In genomic region chr7:901388-902154, GRCh38 we compare ENCODE assay signal across 8 cellular contexts. TPM values are rescaled to one million over a fixed set of nuclear protein-coding genes. Genes with fewer than 3 reads are reported as not detected.
A peak's percentile ranks its signal among the peaks of the same experiment; 100 is the strongest.
DNase-seq lines count a peak whose midpoint lies in the region; ATAC-seq and TF ChIP-seq lines count a peak whose summit lies in the region.

No MANE protein-coding gene starts in this region.

- H3K4me2 ChIP-seq in PC-9: peak overlapping the region; percentile 27; the same call in 1 of the 2 replicates

- H3F3A ChIP-seq in PC-9 (ENCODE audit: insufficient read depth, low read depth): peaks cover 9% of the 10 kb centered on the region; the same call in 1 of the 2 replicates

- CTCF ChIA-PET in PC-9 (lab: Charles Lee): interaction anchor here (0.9 to 1.0 kb wide), 2 partner anchors 28 to 164 kb away, joined by 3 to 5 read pairs; no protein-coding TSS in a partner anchor

- no peaks in the 10 kb centered on the region for H3K9me3 ChIP-seq in PC-9 (ENCODE audit: insufficient read depth, low read depth)
- no peaks in the 10 kb centered on the region for H3K9me3 ChIP-seq in spleen

- intact Hi-C loops in PC-9 (cut with micrococcal nuclease; ENCODE audit: unreplicated experiment): loop anchor here (2.0 kb wide), 1 partner anchor 25 kb away; the partner anchor contains the start of gene GET4
- intact Hi-C loops in spleen (cut with DNase I; ENCODE audit: low total_unique reads): loop anchor here (10.0 kb wide), 1 partner anchor 53 kb away; the partner anchor contains the start of gene ADAP1

- H3K36me3 ChIP-seq in PC-9 (ENCODE audit: low read depth) (no peaks in the 10 kb centered on the region), spleen (peaks cover 0 to 68% (median 22%) of the 10 kb centered on the region in 6 donors)

- no peaks in the 10 kb centered on the region for H3K9me2 ChIP-seq in PC-9 (ENCODE audit: insufficient read depth)

- H2AFZ ChIP-seq in PC-9: no peak overlapping the region

- BruUV-seq in PC-9 (replicated peaks; lab: Mats Ljungman, UMichigan): no TSS peak

- TF ChIP-seq CTCF in PC-9 (conservative IDR thresholded peaks at IDR 0.05) (no peak), spleen (IDR thresholded peaks at IDR 0.05 in 8 of 11, conservative IDR thresholded peaks at IDR 0.05 in 3 of 11) (no peak)

- no peak overlapping the region for H3K27ac ChIP-seq in PC-9
- H3K27ac ChIP-seq in angular gyrus (ENCODE audit: low read depth, low read length): peak overlapping the region; percentile 1
- peak overlapping the region in 7 of 8 donors; percentile 20 to 65 (median 53) for H3K27ac ChIP-seq in spleen

- no peaks in the 10 kb centered on the region for H3K79me2 ChIP-seq in PC-9 (ENCODE audit: low read depth)

- H3K4me3 ChIP-seq in PC-9 (no peak overlapping the region), spleen (peak overlapping the region in 1 of 8 donors; percentile 32)

- 20 to 35% (median 28%) methylated on average over 14 to 24 of the region's 24 CpGs for WGBS in spleen, 5 donors

- H4K20me1 ChIP-seq in PC-9 (ENCODE audit: insufficient read depth): no peaks in the 10 kb centered on the region; the same call in 1 of the 2 replicates

- peaks cover 4% of the 10 kb centered on the region for H3K4me1 ChIP-seq in PC-9 (replicated peaks; ENCODE audit: insufficient read depth)
- peaks cover 0 to 47% (median 19%) of the 10 kb centered on the region in 6 donors for H3K4me1 ChIP-seq in spleen

- no peak for ATAC-seq in GM19463 (IDR thresholded peaks at IDR 0.05; ENCODE audit: unreplicated experiment)

- DNase-seq in Caki2 (ENCODE audit: low read depth): peak; percentile 82
- peak; percentile 8 for DNase-seq in HS-27A (ENCODE audit: low read depth)
- DNase-seq in PC-9: peak; percentile 70 to 90
- peak; percentile 67 for DNase-seq in iPS DF 19.7 (ENCODE audit: low read depth, low spot score)
- DNase-seq in spleen: peak; percentile 85
- DNase-seq in OCI-M2 (lab: John Stamatoyannopoulos, UW; ENCODE audit: unreplicated experiment): no peak

- in situ Hi-C loops in Caki2 (cut with HindIII; ENCODE audit: low pct_unique_long_range_greater_than_20kb, low sequenced_read_pairs): no loop called here

- POLR2A ChIA-PET in PC-9 (lab: Charles Lee; ENCODE audit: unreplicated experiment): interaction anchor here (0.6 kb wide), 2 partner anchors 61 to 73 kb away, joined by 3 to 4 read pairs; no protein-coding TSS in a partner anchor

- TF ChIP-seq POLR2A in spleen (IDR thresholded peaks at IDR 0.05): no peak

- no peaks in the 10 kb centered on the region for H3K27me3 ChIP-seq in PC-9 (ENCODE audit: insufficient read depth, low read depth)
- H3K27me3 ChIP-seq in spleen (replicated peaks in 1 of 7): peaks cover 0 to 17% (median 0%) of the 10 kb centered on the region in 7 donors

RNA-seq across cellular contexts. Expression of gene GET4, which starts 25.2 kb away (rescaled TPM):
- total RNA-seq in Caki2 (2014; rRNA removed; shearing (Covaris generic); ENCODE audit: low replicate concordance): 106 and 117 TPM in 2 replicates
- total RNA-seq in PC-9 (2021): 120 and 166 TPM in 2 replicates
- 10 to 100 TPM; 25.4 to 39.5 (median 34.4) TPM for total RNA-seq in spleen
- polyA plus RNA-seq in spleen: 10 to 100 TPM; 40.0 to 63.0 (median 53.9) TPM

RNA-seq across cellular contexts. Expression of gene ADAP1, which starts 52.9 kb away (rescaled TPM):
- 8.3 TPM in 1 of 2 replicates, not detected in the other for total RNA-seq in Caki2 (2014; rRNA removed; shearing (Covaris generic); ENCODE audit: low replicate concordance)
- 73.9 and 102 TPM in 2 replicates for total RNA-seq in PC-9 (2021)
- 10 to 100 TPM; 18.1 to 35.4 (median 25.7) TPM for total RNA-seq in spleen
- 10 to 100 TPM in 2 of 3 donors, 1 to 10 TPM in 1; 8.7 to 38.6 (median 12.8) TPM for polyA plus RNA-seq in spleen
